Comparison of ENCODE assay signal across 8 cellular contexts in the genomic region with DNA sequence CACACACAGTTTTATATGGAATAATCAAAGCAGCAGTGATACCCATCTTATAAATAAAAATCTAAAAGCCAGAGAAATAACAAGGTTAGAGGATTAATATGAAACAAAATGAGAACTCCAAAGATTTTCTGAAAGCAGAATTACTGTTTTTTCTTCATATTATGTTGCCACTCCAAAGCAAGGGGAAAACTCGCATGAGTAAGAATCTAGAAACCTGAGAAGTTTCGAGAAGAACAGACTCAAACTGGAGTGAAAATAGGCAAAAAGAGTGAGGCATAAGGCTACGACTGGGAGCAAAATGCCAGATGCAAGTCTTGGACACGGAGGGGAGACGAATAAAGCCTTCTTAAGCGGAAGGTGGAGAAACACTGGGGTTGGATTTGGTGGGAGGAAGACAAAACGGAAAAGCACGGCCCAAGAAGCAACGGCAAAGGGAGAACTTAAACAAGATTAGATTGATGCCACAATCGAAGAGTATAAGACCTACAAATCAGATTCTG. TPM values are rescaled to one million over a fixed set of nuclear protein-coding genes. Genes with fewer than 3 reads are reported as not detected.
DNase-seq lines count a peak whose midpoint lies in the region; ATAC-seq and TF ChIP-seq lines count a peak whose summit lies in the region.

No MANE protein-coding gene starts in this region.

- in situ Hi-C loops in brain microvascular endothelial cell (cut with HindIII; ENCODE audit: low pct_ligation_motif_present, low sequenced_read_pairs), result no loop called here

- peak; percentile 1; the same call in 1 of the 3 replicates for ATAC-seq in DND-41 (ENCODE audit: insufficient read depth, low read depth)
- no peak for ATAC-seq in HG03175 (IDR thresholded peaks at IDR 0.05; ENCODE audit: unreplicated experiment)

- H3K27ac ChIP-seq in DND-41 (ENCODE audit: low read length) (peak overlapping the region; percentile 98), brain microvascular endothelial cell (peak overlapping the region; percentile 87), uterus (peak overlapping the region; percentile 95 to 98)

- H3K36me3 ChIP-seq in DND-41 (ENCODE audit: insufficient read depth, low read length), result peaks cover 17% of the 10 kb centered on the region
- no peaks in the 10 kb centered on the region for H3K36me3 ChIP-seq in brain microvascular endothelial cell (replicated peaks)
- H3K36me3 ChIP-seq in uterus, result no peaks in the 10 kb centered on the region

- DNase-seq in DND-41, result no peak
- peak; percentile 29 for DNase-seq in LHCN-M2 (ENCODE audit: low read depth)
- no peak for DNase-seq in brain microvascular endothelial cell
- peak; percentile 11 to 32 for DNase-seq in lung microvascular endothelial cell (ENCODE audit: low read depth in 2 of 2)
- DNase-seq in uterus, result no peak
- DNase-seq in GM19240 (ENCODE audit: insufficient read length, low spot score), result no peak
- DNase-seq in T-helper 9 cell, result no peak

- H3K27me3 ChIP-seq in DND-41 (ENCODE audit: insufficient read depth, low read length, poor library complexity) (no peaks in the 10 kb centered on the region), brain microvascular endothelial cell (replicated peaks) (no peaks in the 10 kb centered on the region), uterus (no peaks in the 10 kb centered on the region)

- H3K4me3 ChIP-seq in DND-41 (ENCODE audit: low read depth in 1 of 2, low read length in 2 of 2) (peak overlapping the region; percentile 53 to 91; a peak in 3 of 4 replicates), brain microvascular endothelial cell (ENCODE audit: low read depth, low read length) (peak overlapping the region; percentile 99), uterus (peak overlapping the region; percentile 83 to 100)

- H4K20me1 ChIP-seq in DND-41 (ENCODE audit: insufficient read depth, low read length), result peaks cover 27% of the 10 kb centered on the region

- H3K9ac ChIP-seq in DND-41 (ENCODE audit: low read depth, low read length), result peak overlapping the region; percentile 91

- TF ChIP-seq CTCF in DND-41 (IDR thresholded peaks at IDR 0.05; ENCODE audit: borderline replicate concordance, extremely low read depth, low read length, poor library complexity, severe bottlenecking) (no peak), brain microvascular endothelial cell (IDR thresholded peaks at IDR 0.05; ENCODE audit: low read depth, low read length, missing control alignments) (no peak), uterus (IDR thresholded peaks at IDR 0.05) (no peak)

- intact Hi-C loops in uterus (cut with DNase I; ENCODE audit: low total_unique reads), result no loop called here

- H2AFZ ChIP-seq in DND-41 (ENCODE audit: low read depth, low read length), result peak overlapping the region; percentile 92

- peak overlapping the region; percentile 67 for H3K4me2 ChIP-seq in DND-41 (ENCODE audit: insufficient read depth, low read length)

- H3K79me2 ChIP-seq in DND-41 (ENCODE audit: insufficient read depth, low read length), result peaks cover 62% of the 10 kb centered on the region

- H3K4me1 ChIP-seq in DND-41 (ENCODE audit: insufficient read depth, low read length), result peaks cover 49% of the 10 kb centered on the region
- peaks cover 0 to 5% of the 10 kb centered on the region in 2 donors for H3K4me1 ChIP-seq in uterus

- no peak for TF ChIP-seq POLR2A in uterus (IDR thresholded peaks at IDR 0.05)

- H3K9me3 ChIP-seq in DND-41 (ENCODE audit: insufficient read depth, low read length, severe bottlenecking) (no peaks in the 10 kb centered on the region), uterus (no peaks in the 10 kb centered on the region)

RNA-seq across cellular contexts. Expression of a gene that starts 0.9 kb away (rescaled TPM):
- total RNA-seq in LHCN-M2 (2014; rRNA removed) (70.7 and 71.1 TPM in 2 replicates), lung microvascular endothelial cell (39.9 and 40.5 TPM in 2 replicates), uterus (10 to 100 TPM; 14.6 to 57.9 (median 31.9) TPM)
- 38.3 TPM for polyA plus RNA-seq in LHCN-M2 (2012)

Comparison
In these comparisons a context has a peak if more than half of its experiments do, and no peak if none do; other contexts are left out.
1. DNase-seq: peak in LHCN-M2 (single experiment) and lung microvascular endothelial cell (2 of 2); none in DND-41 (single experiment), brain microvascular endothelial cell (single experiment), uterus (0 of 2), GM19240 (single experiment) and T-helper 9 cell (single experiment).
2. Peak in every context shown above with its lines, with median percentiles within 50 percentile points of each other: H3K27ac ChIP-seq and H3K4me3 ChIP-seq.